In genomic region chr2:28408764-28409599, GRCh38 we compare ENCODE assay signal across 8 cellular contexts. TPM values are rescaled to one million over a fixed set of nuclear protein-coding genes. Genes with fewer than 3 reads are reported as not detected.
DNase-seq lines count a peak whose midpoint lies in the region; ATAC-seq and TF ChIP-seq lines count a peak whose summit lies in the region.

No MANE protein-coding gene starts in this region.

- ATAC-seq in GM19035 (IDR thresholded peaks at IDR 0.05; ENCODE audit: unreplicated experiment) = no peak

- TF ChIP-seq POLR2A in testis (IDR thresholded peaks at IDR 0.05) = no peak

- peak; percentile 86 for DNase-seq in activated CD8-positive, alpha-beta memory T cell treated with anti-CD3 and anti-CD28 coated beads, Interleukin-2, amount 50 U/mL, for 48 hours
- peak; percentile 98 for DNase-seq in glomerular visceral epithelial cell (ENCODE audit: extremely low spot score)
- DNase-seq in stimulated activated CD8-positive, alpha-beta memory T cell treated with anti-CD3 and anti-CD28 coated beads, Interleukin-15, amount 100 ng/mL, for 1 hour (ENCODE audit: low read depth) = peak; percentile 59
- no peak for DNase-seq in H7
- no peak for DNase-seq in GM13976 (ENCODE audit: low spot score)
- DNase-seq in testis = no peak

- H3K9me3 ChIP-seq in KOPT-K1 (ENCODE audit: insufficient read depth, low read length, poor library complexity, severe bottlenecking) (no peaks in the 10 kb centered on the region), testis (no peaks in the 10 kb centered on the region)

- intact Hi-C loops in testis (cut with DNase I; ENCODE audit: low total_unique reads) = no loop called here

- in situ Hi-C loops in GM13976 (cut with MboI; ENCODE audit: low sequenced_read_pairs, unreplicated experiment) = no loop called here

- no peaks in the 10 kb centered on the region for H3K27me3 ChIP-seq in H7 (ENCODE audit: control insufficient read depth, insufficient read depth, low read length)
- no peaks in the 10 kb centered on the region for H3K27me3 ChIP-seq in testis

- H3K36me3 ChIP-seq in KOPT-K1 (ENCODE audit: insufficient read depth, low read length) (no peaks in the 10 kb centered on the region), H7 (replicated peaks; ENCODE audit: control insufficient read depth, insufficient read depth, low read length) (no peaks in the 10 kb centered on the region; the same call in none of the 2 replicates), testis (ENCODE audit: low read depth, missing control alignments) (no peaks in the 10 kb centered on the region)

- no peak overlapping the region for H3K4me3 ChIP-seq in H7 (ENCODE audit: insufficient read depth, low read depth, low read length)
- H3K4me3 ChIP-seq in testis = no peak overlapping the region

- WGBS in testis, 2 donors = 86 to 91% methylated on average over 25 to 26 of the region's 26 CpGs

- peak overlapping the region; percentile 90 for H3K27ac ChIP-seq in KOPT-K1 (ENCODE audit: low read depth, low read length, poor library complexity, severe bottlenecking)
- no peak overlapping the region for H3K27ac ChIP-seq in testis

- H3K4me1 ChIP-seq in testis = peaks cover 8% of the 10 kb centered on the region

- no peak for TF ChIP-seq CTCF in GM13976 (IDR thresholded peaks at IDR 0.05; ENCODE audit: borderline replicate concordance, control extremely low read depth, extremely low read depth, insufficient read depth, missing control alignments)
- TF ChIP-seq CTCF in testis (IDR thresholded peaks at IDR 0.05) = no peak

RNA-seq across cellular contexts. Expression of gene FOSL2, which starts 16.3 kb away (rescaled TPM):
- total RNA-seq in H7 (2014; rRNA removed; shearing (Covaris generic)) = 3.5 and 4.1 TPM in 2 replicates
- total RNA-seq in testis = 10 to 100 TPM; 24.3 to 39.7 TPM
- polyA plus RNA-seq in testis (ENCODE audit: insufficient read depth, low read depth, low replicate concordance) = 14.1 TPM

Comparison
In these comparisons a context has a peak if more than half of its experiments do, and no peak if none do; other contexts are left out.
1. DNase-seq: peak in activated CD8-positive, alpha-beta memory T cell treated with anti-CD3 and anti-CD28 coated beads, Interleukin-2, amount 50 U/mL, for 48 hours (single experiment), glomerular visceral epithelial cell (single experiment) and stimulated activated CD8-positive, alpha-beta memory T cell treated with anti-CD3 and anti-CD28 coated beads, Interleukin-15, amount 100 ng/mL, for 1 hour (single experiment); none in H7 (single experiment), GM13976 (single experiment) and testis (single experiment).